In the genomic region with DNA sequence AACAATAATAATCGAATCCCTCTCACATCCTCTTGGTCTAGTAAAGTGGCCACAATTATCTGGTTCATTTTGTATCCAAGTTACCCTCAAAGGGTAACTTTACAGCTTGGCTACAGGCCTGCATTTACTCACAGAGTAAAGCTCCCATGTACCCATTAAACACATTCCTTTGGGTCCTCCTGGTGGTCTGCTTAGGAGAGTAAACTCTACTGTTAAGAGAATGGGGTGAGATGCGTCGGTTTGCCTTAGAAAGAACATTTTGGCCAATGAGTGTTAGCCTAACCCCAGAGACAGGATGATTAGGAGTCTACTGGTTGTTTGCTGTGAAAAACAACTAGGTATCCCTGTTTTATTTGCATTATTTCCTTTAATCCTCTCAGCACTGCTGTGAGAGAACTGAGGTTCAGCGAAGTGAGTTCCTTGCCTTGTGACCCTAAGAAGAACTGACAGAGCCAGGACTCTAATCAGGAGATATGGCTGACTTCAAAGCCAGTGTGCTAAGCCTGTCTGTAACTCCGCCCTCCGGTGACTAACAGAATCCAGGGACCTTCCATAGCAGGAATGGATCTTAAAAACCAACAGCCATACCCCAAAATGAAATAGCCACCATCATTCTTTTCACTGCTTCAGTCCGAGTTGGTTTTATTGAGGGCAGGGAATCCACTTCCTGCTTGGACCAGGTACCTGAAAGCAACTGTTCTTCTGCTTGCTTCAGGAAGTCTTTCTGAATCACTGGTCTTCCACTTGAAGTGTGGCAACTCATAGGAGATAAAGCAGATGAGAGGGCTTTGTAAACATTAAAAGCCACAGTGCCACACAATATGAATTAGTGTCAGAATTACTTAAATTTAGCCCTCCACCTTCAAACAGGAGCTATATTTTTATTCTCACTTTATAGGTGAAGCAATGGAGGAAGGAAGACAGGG, we compare ENCODE assay signal across 17 cellular contexts.
DNase-seq lines count a peak whose midpoint lies in the region; ATAC-seq and TF ChIP-seq lines count a peak whose summit lies in the region.
"Had no signal": no experiment of that assay in that cellular context is flagged by ENCODE, and none has a peak within 500 bp of the region (broad histone marks: within the 10 kb centered on the region; RNA-seq: fewer than 3 reads in every experiment).

No MANE protein-coding gene starts in this region.

- H3K9me2 ChIP-seq in PC-3 (replicated peaks; ENCODE audit: low read length), result no peaks in the 10 kb centered on the region

- H3K36me3 ChIP-seq in PC-3 (ENCODE audit: low read depth, low read length) (no peaks in the 10 kb centered on the region), smooth muscle cell (ENCODE audit: low read depth) (no peaks in the 10 kb centered on the region)

- POLR2A ChIA-PET in PC-3 (lab: Charles Lee; ENCODE audit: unreplicated experiment), result no interaction called here

- H3K4me2 ChIP-seq in PC-3 (ENCODE audit: low read length), result no peak overlapping the region
- no peak overlapping the region for H3K4me2 ChIP-seq in smooth muscle cell

- H3K27me3 ChIP-seq in PC-3 (ENCODE audit: low read length) (no peaks in the 10 kb centered on the region), smooth muscle cell (ENCODE audit: low read depth) (no peaks in the 10 kb centered on the region)

- DNase-seq in PC-3 (no peak), amniotic epithelial cell (ENCODE audit: low read depth) (peak; percentile 68), kidney tubule cell (ENCODE audit: low spot score) (peak; percentile 3), smooth muscle cell (lab: John Stamatoyannopoulos, UW; ENCODE audit: unreplicated experiment) (no peak), caudate nucleus (lab: John Stamatoyannopoulos, UW) (no peak)
- DNase-seq in stimulated activated CD4-positive, alpha-beta T cell treated with anti-CD3 and anti-CD28 coated beads, Interleukin-2, amount 100 ng/mL, for 24 hours, result no peak
- DNase-seq: Calu3; CD4-positive, alpha-beta memory T cell; DMS79; IMR-90; NCI-H1105 treated with DMSO at 0.1 percent for 48 hours; NCI-H187; NCI-H345; NCI-H526; SIG-M5; SW 1271 had no signal

- ATAC-seq in PC-3, result no peak; the same call in 1 of the 2 replicates
- ATAC-seq in HG03432 (IDR thresholded peaks at IDR 0.05; ENCODE audit: unreplicated experiment), result no peak

- H3F3A ChIP-seq in PC-3 (ENCODE audit: low read length, unreplicated experiment) (no peaks in the 10 kb centered on the region), smooth muscle cell (ENCODE audit: low read depth) (no peaks in the 10 kb centered on the region)

- no peak for TF ChIP-seq CTCF in PC-3 (conservative IDR thresholded peaks at IDR 0.05; ENCODE audit: low read depth, low read length)
- TF ChIP-seq CTCF in smooth muscle cell (IDR thresholded peaks at IDR 0.05; ENCODE audit: borderline replicate concordance, insufficient read depth, poor library complexity, severe bottlenecking), result no peak

- H3K4me3 ChIP-seq in PC-3 (ENCODE audit: low read length), result no peak overlapping the region
- H3K4me3 ChIP-seq in smooth muscle cell, result no peak overlapping the region

- peak overlapping the region; percentile 35; the same call in 1 of the 2 replicates for H2AFZ ChIP-seq in PC-3 (ENCODE audit: low read length)
- H2AFZ ChIP-seq in smooth muscle cell (ENCODE audit: low read depth), result peak overlapping the region; percentile 5

- H3K9me3 ChIP-seq in PC-3 (ENCODE audit: low read length) (no peaks in the 10 kb centered on the region), smooth muscle cell (replicated peaks; ENCODE audit: low read depth) (no peaks in the 10 kb centered on the region)

- 55% methylated on average over 7 of the region's 7 CpGs for WGBS in smooth muscle cell (ENCODE audit: low lambda C conversion rate)

- H4K20me1 ChIP-seq in PC-3 (ENCODE audit: low read length), result no peaks in the 10 kb centered on the region
- no peaks in the 10 kb centered on the region for H4K20me1 ChIP-seq in smooth muscle cell (ENCODE audit: low read depth)

- no TSS peak for BruUV-seq in PC-3 (replicated peaks; lab: Mats Ljungman, UMichigan)

- H3K27ac ChIP-seq in PC-3 (ENCODE audit: low read length) (no peak overlapping the region), smooth muscle cell (ENCODE audit: low read depth) (no peak overlapping the region), caudate nucleus (ENCODE audit: low read depth, low read length) (no peak overlapping the region)

- CTCF ChIA-PET in PC-3 (lab: Charles Lee), result no interaction called here

- no peaks in the 10 kb centered on the region for H3K4me1 ChIP-seq in PC-3 (ENCODE audit: insufficient read depth, low read length)
- H3K4me1 ChIP-seq in smooth muscle cell (ENCODE audit: low read depth), result no peaks in the 10 kb centered on the region

- H3K9ac ChIP-seq in PC-3 (ENCODE audit: low read length) (no peak overlapping the region), smooth muscle cell (ENCODE audit: low read depth) (no peak overlapping the region)

- no peaks in the 10 kb centered on the region for H3K79me2 ChIP-seq in PC-3 (ENCODE audit: low read length)
- no peaks in the 10 kb centered on the region for H3K79me2 ChIP-seq in smooth muscle cell (ENCODE audit: low read depth)

- intact Hi-C loops in PC-3 (cut with micrococcal nuclease), result no loop called here

Comparison
In these comparisons a context has a peak if more than half of its experiments do, and no peak if none do; other contexts are left out.
1. DNase-seq: peak in amniotic epithelial cell (single experiment) and kidney tubule cell (single experiment); none in PC-3 (single experiment), smooth muscle cell (single experiment), stimulated activated CD4-positive, alpha-beta T cell treated with anti-CD3 and anti-CD28 coated beads, Interleukin-2, amount 100 ng/mL, for 24 hours (0 of 2) and caudate nucleus (0 of 61).